In the genomic region with DNA sequence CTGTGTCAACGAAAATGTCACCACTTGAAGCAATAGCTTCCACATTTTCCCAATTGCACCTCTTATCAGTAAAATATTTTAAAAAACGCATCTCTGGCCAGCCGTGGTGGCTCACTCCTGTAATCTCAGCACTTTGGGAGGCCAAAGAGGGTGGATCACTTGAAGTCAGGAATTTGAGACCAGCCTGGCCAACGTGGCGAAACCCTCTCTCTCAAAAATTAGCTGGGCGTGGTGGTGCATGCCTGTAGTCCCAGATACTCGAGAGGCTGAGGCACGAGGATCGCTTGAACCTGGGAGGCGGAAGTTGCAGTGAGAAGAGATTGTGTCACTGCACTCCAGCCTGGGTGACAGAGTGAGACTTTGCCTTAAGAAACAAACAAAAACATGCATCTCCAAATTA, we compare ENCODE assay signal across 9 cellular contexts.
"Had no signal": no experiment of that assay in that cellular context is flagged by ENCODE, and none has a peak within 500 bp of the region (broad histone marks: within the 10 kb centered on the region; RNA-seq: fewer than 3 reads in every experiment).

No MANE protein-coding gene starts in this region.

- H3K9me3 ChIP-seq: HAP-1 had no signal

- H3K4me1 Mint-ChIP-seq: GM23338, H9 had no signal

- H3K27ac Mint-ChIP-seq: GM23338, H9, HFFc6 had no signal

- H3K4me3 Mint-ChIP-seq: GM23338, H9, HFFc6 had no signal

- H3K36me3 ChIP-seq: HAP-1 had no signal

- H3K9ac ChIP-seq: GM23248 had no signal

- ATAC-seq: GM23338, HCT116 had no signal

- H3K4me3 ChIP-seq: GM23248, GM23338, HAP-1 had no signal

- H3K27ac ChIP-seq: GM23248 had no signal

- H2AFZ ChIP-seq: GM23248, GM23338 had no signal

- DNase-seq: GM23248, GOT3, H7, H9, HCEC 1CT, HFFc6 had no signal

- H3K4me2 ChIP-seq: GM23338 had no signal

- H3K4me1 ChIP-seq: HAP-1 had no signal
